ENCODE assay signal across 8 cellular contexts in genomic region chr1:182604128-182604834, GRCh38. TPM values are rescaled to one million over a fixed set of nuclear protein-coding genes. Genes with fewer than 3 reads are reported as not detected.
A peak's percentile ranks its signal among the peaks of the same experiment; 100 is the strongest.
DNase-seq lines count a peak whose midpoint lies in the region; ATAC-seq, FAIRE-seq and TF ChIP-seq lines count a peak whose summit lies in the region.

Gene RGS16 (minus strand): TSS chr1:182604389. CDS start chr1:182604259, 130 bp downstream.

- no peaks in the 10 kb centered on the region for H3K9me3 ChIP-seq in OCI-LY3 (ENCODE audit: insufficient read depth, low read length)
- H3K9me3 ChIP-seq in mononuclear cell (ENCODE audit: low read depth, low read length) = no peaks in the 10 kb centered on the region

- ATAC-seq in GM21447 (IDR thresholded peaks at IDR 0.05; ENCODE audit: unreplicated experiment) = peak; percentile 86

- DNase-seq in D721Med (ENCODE audit: insufficient read length, low spot score) (peak; percentile 100), HuH-7.5 (ENCODE audit: low spot score) (peak; percentile 84), activated T-cell treated with anti-CD3 and anti-CD28 coated beads for 1 hour (ENCODE audit: low read depth) (peak; percentile 80), epidermal melanocyte (ENCODE audit: insufficient read length, low spot score) (peak; percentile 89)
- peak; percentile 92 for DNase-seq in stimulated activated CD8-positive, alpha-beta memory T cell treated with anti-CD3 and anti-CD28 coated beads, Interleukin-4, amount 100 ng/mL, for 24 hours (ENCODE audit: low read depth)

- no peak within 1 kb of the TSS for H3K27ac ChIP-seq in OCI-LY3 (ENCODE audit: low read length)

- no peaks in the 10 kb centered on the region for H4K20me1 ChIP-seq in OCI-LY3 (ENCODE audit: insufficient read depth, low read length)

- peak within 1 kb of the TSS; percentile 72 for H3K9ac ChIP-seq in OCI-LY3 (ENCODE audit: low read length)

- FAIRE-seq in D721Med (lab: Jason Lieb, UNC) = no peak

- H2AFZ ChIP-seq in OCI-LY3 (ENCODE audit: low read depth, low read length) = peak within 1 kb of the TSS; percentile 78

- H3K4me2 ChIP-seq in OCI-LY3 (ENCODE audit: low read length) = peak within 1 kb of the TSS; percentile 93

- H3K4me1 ChIP-seq in OCI-LY3 (ENCODE audit: low read length) (peaks cover 18% of the 10 kb centered on the region), mononuclear cell (ENCODE audit: insufficient read depth, low read length) (peaks cover 20% of the 10 kb centered on the region)

- H3K79me2 ChIP-seq in OCI-LY3 (ENCODE audit: low read length) = peaks cover 11% of the 10 kb centered on the region

- H3K27me3 ChIP-seq in OCI-LY3 (ENCODE audit: low read depth, low read length) (peaks cover 13% of the 10 kb centered on the region), mononuclear cell (ENCODE audit: insufficient read depth, low read length) (peaks cover 17% of the 10 kb centered on the region)

- peaks cover 25% of the 10 kb centered on the region for H3K36me3 ChIP-seq in OCI-LY3 (replicated peaks; ENCODE audit: low read depth, low read length)

- TF ChIP-seq CTCF in D721Med (IDR thresholded peaks at IDR 0.05; ENCODE audit: insufficient read depth, missing control alignments) (no peak), OCI-LY3 (IDR thresholded peaks at IDR 0.05; ENCODE audit: low read depth, low read length) (0 out of 2 replicates have a peak, but pooled peaks have one; percentile 7)

- peak within 1 kb of the TSS; percentile 86 for H3K4me3 ChIP-seq in OCI-LY3 (ENCODE audit: low read length)
- H3K4me3 ChIP-seq in mononuclear cell (ENCODE audit: low read length) = peak within 1 kb of the TSS; percentile 8

RNA-seq across cellular contexts. Expression of gene RGS16, which starts in this region (rescaled TPM):
- total RNA-seq in mononuclear cell = 4.3 TPM
